ENCODE assay signal across 12 cellular contexts in genomic region chr4:24793219-24794005, GRCh38. TPM values are rescaled to one million over a fixed set of nuclear protein-coding genes. Genes with fewer than 3 reads are reported as not detected.
DNase-seq lines count a peak whose midpoint lies in the region; ATAC-seq and TF ChIP-seq lines count a peak whose summit lies in the region.
"Had no signal": no experiment of that assay in that cellular context is flagged by ENCODE, and none has a peak within 500 bp of the region (broad histone marks: within the 10 kb centered on the region; RNA-seq: fewer than 3 reads in every experiment).

No MANE protein-coding gene starts in this region.

- peaks cover 23% of the 10 kb centered on the region for H3K4me1 Mint-ChIP-seq in CD14-positive monocyte

- H3K27me3 ChIP-seq in osteoblast (ENCODE audit: insufficient read depth, low read length) = no peaks in the 10 kb centered on the region
- H3K27me3 ChIP-seq: upper lobe of left lung had no signal

- no peak overlapping the region for H2AFZ ChIP-seq in osteoblast (ENCODE audit: low read length)

- WGBS in lower leg skin, 2 donors = 72 to 78% methylated on average over 8 of the region's 8 CpGs

- H3K4me1 ChIP-seq in osteoblast (ENCODE audit: insufficient read depth, low read length) = peaks cover 18% of the 10 kb centered on the region

- peak overlapping the region; percentile 52 to 80 for H3K4me3 Mint-ChIP-seq in CD14-positive monocyte

- H3K9me3 Mint-ChIP-seq in CD14-positive monocyte = peaks cover 2 to 6% (median 4%) of the 10 kb centered on the region in 7 donors

- intact Hi-C loops in CD14-positive monocyte (cut with micrococcal nuclease) (no loop called here), lower leg skin (cut with DNase I; ENCODE audit: low total_unique reads) (no loop called here)

- no peak for DNase-seq in CD14-positive monocyte (ENCODE audit: low spot score)
- DNase-seq in LNCaP clone FGC (ENCODE audit: low read depth) = no peak
- DNase-seq in coronary artery (ENCODE audit: low spot score) = no peak
- DNase-seq in osteoblast (ENCODE audit: insufficient read length, low spot score, missing footprints) = no peak
- no peak for DNase-seq in lower leg skin (ENCODE audit: low spot score in 2 of 2)
- DNase-seq: activated naive CD4-positive, alpha-beta T cell treated with anti-CD3 and anti-CD28 coated beads, Interleukin-2, amount 50 U/mL, for 16 hours; spleen; upper lobe of left lung had no signal

- H3K27ac ChIP-seq in coronary artery (peak overlapping the region; percentile 88 to 94), osteoblast (ENCODE audit: low read depth, low read length) (no peak overlapping the region)

- H3K4me3 ChIP-seq in LNCaP clone FGC (ENCODE audit: low read depth, low read length) = no peak overlapping the region
- H3K4me3 ChIP-seq in coronary artery = peak overlapping the region; percentile 69
- no peak overlapping the region for H3K4me3 ChIP-seq in osteoblast (ENCODE audit: insufficient read depth, low read length)
- no peak overlapping the region for H3K4me3 ChIP-seq in lower leg skin (ENCODE audit: low read depth, poor library complexity, severe bottlenecking)
- H3K4me3 ChIP-seq: spleen had no signal

- H3K9me3 ChIP-seq in osteoblast (ENCODE audit: low read depth, low read length) = no peaks in the 10 kb centered on the region
- H3K9me3 ChIP-seq: upper lobe of left lung had no signal

- no peaks in the 10 kb centered on the region for H3K79me2 ChIP-seq in osteoblast (ENCODE audit: insufficient read depth, low read length)

- no peak for TF ChIP-seq POLR2A in lower leg skin (IDR thresholded peaks at IDR 0.05)

- no peaks in the 10 kb centered on the region for H4K20me1 ChIP-seq in osteoblast (ENCODE audit: insufficient read depth, low read length)

- H3K27me3 Mint-ChIP-seq in CD14-positive monocyte (ENCODE audit: low read depth in 3 of 3) = peaks cover 10 to 16% (median 15%) of the 10 kb centered on the region in 3 donors

- TF ChIP-seq CTCF in CD14-positive monocyte (IDR thresholded peaks at IDR 0.05) (no peak), LNCaP clone FGC (IDR thresholded peaks at IDR 0.05; ENCODE audit: control insufficient read depth, extremely low read depth, insufficient read depth) (peak; percentile 61), coronary artery (IDR thresholded peaks at IDR 0.05) (no peak), osteoblast (IDR thresholded peaks at IDR 0.05; ENCODE audit: extremely low read depth, low read depth, low read length) (peak; percentile 46), lower leg skin (IDR thresholded peaks at IDR 0.05) (no peak)

- ATAC-seq in HG02588 (IDR thresholded peaks at IDR 0.05; ENCODE audit: unreplicated experiment) = no peak
- no peak for ATAC-seq in GM19463 (IDR thresholded peaks at IDR 0.05; ENCODE audit: unreplicated experiment)
- no peak for ATAC-seq in GM21529 (IDR thresholded peaks at IDR 0.05; ENCODE audit: unreplicated experiment)

- H3K27ac Mint-ChIP-seq in CD14-positive monocyte = peak overlapping the region in 2 of 7 donors; percentile 32

- H3K36me3 Mint-ChIP-seq in CD14-positive monocyte = peaks cover 0 to 2% of the 10 kb centered on the region in 2 donors

- H3K4me2 ChIP-seq in osteoblast (ENCODE audit: insufficient read depth, low read length) = no peak overlapping the region

- no peaks in the 10 kb centered on the region for H3K36me3 ChIP-seq in osteoblast (ENCODE audit: insufficient read depth, low read length)
- H3K36me3 ChIP-seq: spleen, upper lobe of left lung had no signal

RNA-seq across cellular contexts. Expression of gene SOD3, which starts 2.0 kb away (rescaled TPM):
- polyA plus RNA-seq in CD14-positive monocyte = not detected
- total RNA-seq in osteoblast (2.1 and 4.3 TPM in 2 replicates), lower leg skin (10 to 100 TPM; 48.3 to 73.6 (median 62.7) TPM)
- total RNA-seq: T-helper 1 cell treated with Interleukin-12 subunit alpha and Interleukin-12 subunit beta and Interleukin-4 antibody, amounts not matched to agents 30 ng/mL and 1 ng/mL, for 36 hours had no signal

Comparison
In these comparisons a context has a peak if more than half of its experiments do, and no peak if none do; other contexts are left out.
1. CTCF ChIP-seq: peak in LNCaP clone FGC (single experiment) and osteoblast (single experiment); none in CD14-positive monocyte (single experiment), coronary artery (single experiment) and lower leg skin (0 of 3).